In the genomic region with DNA sequence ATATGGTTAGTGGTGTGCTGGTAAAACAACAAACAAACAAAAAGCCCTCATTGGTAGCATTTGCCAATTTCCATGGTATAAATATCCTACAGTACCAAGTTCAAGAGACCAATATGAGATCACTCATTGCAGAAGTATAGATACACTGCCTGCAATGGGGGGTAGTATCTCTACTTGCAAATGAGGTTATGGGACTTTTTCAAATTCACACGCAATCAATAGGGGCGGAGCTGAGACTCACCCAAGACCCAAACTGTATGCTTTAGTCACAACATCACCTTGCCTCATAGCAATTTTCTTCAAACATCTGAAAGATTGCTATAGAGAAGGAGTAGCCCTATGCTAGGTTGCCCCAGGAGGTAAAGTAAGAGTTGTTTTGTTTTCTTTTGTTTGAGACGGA, we compare ENCODE assay signal across 19 cellular contexts.
"Had no signal": no experiment of that assay in that cellular context is flagged by ENCODE, and none has a peak within 500 bp of the region (broad histone marks: within the 10 kb centered on the region; RNA-seq: fewer than 3 reads in every experiment).

No MANE protein-coding gene starts in this region.

- H3K36me3 ChIP-seq: gastrocnemius medialis, left lung, prostate gland, right atrium auricular region, suprapubic skin, transverse colon had no signal

- ATAC-seq: esophagus mucosa, gastrocnemius medialis, left lung had no signal

- H3K9me3 ChIP-seq: prostate gland had no signal

- H3K4me3 Mint-ChIP-seq: dendritic cell treated with granulocyte-macrophage colony-stimulating factor and Interleukin-4, amounts not matched to agents 40 ng/mL and 50 ng/mL, for 4 days; neural crest cell; stimulated activated naive CD8-positive, alpha-beta T cell treated with anti-CD3 and anti-CD28 coated beads, Interleukin-15, Interleukin-2, amounts not matched to agents 100 ng/mL and 50 ng/mL, for 24 hours had no signal

- DNase-seq: activated CD4-positive, alpha-beta T cell treated with anti-CD3 and anti-CD28 coated beads, Interleukin-2, amount 50 U/mL, for 48 hours; activated CD8-positive, alpha-beta memory T cell treated with anti-CD3 and anti-CD28 coated beads, Interleukin-2, amount 50 U/mL, for 48 hours; activated gamma-delta T cell treated with Interleukin-2 at 50 U/mL for 16 hours; amniotic stem cell; effector CD8-positive, alpha-beta T cell; gastrocnemius medialis; head of caudate nucleus; left lung; stimulated activated CD4-positive, alpha-beta T cell treated with anti-CD3 and anti-CD28 coated beads, Interleukin-12 subunit alpha, Interleukin-12 subunit beta, amount 100 ng/mL, for 4 hours; stimulated activated CD4-positive, alpha-beta T cell treated with anti-CD3 and anti-CD28 coated beads, Interleukin-1b, Interleukin-23, amount 100 ng/mL, for 48 hours; stimulated activated CD8-positive, alpha-beta memory T cell treated with anti-CD3 and anti-CD28 coated beads, Interleukin-4, amount 100 ng/mL, for 48 hours; transverse colon had no signal

- H3K27me3 ChIP-seq: gastrocnemius medialis, left lung, right atrium auricular region, suprapubic skin, transverse colon had no signal

- H3K27me3 Mint-ChIP-seq: dendritic cell treated with granulocyte-macrophage colony-stimulating factor and Interleukin-4, amounts not matched to agents 40 ng/mL and 50 ng/mL, for 4 days; stimulated activated naive CD8-positive, alpha-beta T cell treated with anti-CD3 and anti-CD28 coated beads, Interleukin-15, Interleukin-2, amounts not matched to agents 100 ng/mL and 50 ng/mL, for 24 hours had no signal

- H3K4me1 ChIP-seq: prostate gland had no signal

- H3K4me3 ChIP-seq: gastrocnemius medialis, left lung, prostate gland, right atrium auricular region, suprapubic skin, transverse colon had no signal
